ENCODE assay signal across 32 cellular contexts in genomic region chr12:71509705-71510104, GRCh38.
"Had no signal": no experiment of that assay in that cellular context is flagged by ENCODE, and none has a peak within 500 bp of the region (broad histone marks: within the 10 kb centered on the region; RNA-seq: fewer than 3 reads in every experiment).

No MANE protein-coding gene starts in this region.

- H3K4me3 ChIP-seq: adrenal gland, ascending aorta, body of pancreas, breast epithelium, cardiac muscle cell had no signal

- H3K4me1 ChIP-seq: adrenal gland, ascending aorta, body of pancreas, breast epithelium had no signal

- H3K9me3 ChIP-seq: adrenal gland, ascending aorta, body of pancreas, breast epithelium had no signal

- H3K27me3 ChIP-seq: adrenal gland, ascending aorta, body of pancreas, brain microvascular endothelial cell, breast epithelium, cardiac muscle cell had no signal

- H3K27ac ChIP-seq: adrenal gland, ascending aorta, body of pancreas, brain microvascular endothelial cell, breast epithelium, cardiac muscle cell had no signal

- DNase-seq: activated effector memory CD4-positive, alpha-beta T cell treated with anti-CD3 and anti-CD28 coated beads, Interleukin-2, amount 50 U/mL, for 16 hours; activated effector memory CD4-positive, alpha-beta T cell treated with Interleukin-2 at 50 U/mL for 16 hours; activated gamma-delta T cell; activated gamma-delta T cell treated with Interleukin-2 at 50 U/mL for 16 hours; activated naive CD4-positive, alpha-beta T cell; activated naive CD4-positive, alpha-beta T cell treated with anti-CD3 and anti-CD28 coated beads for 36 hours; activated naive CD4-positive, alpha-beta T cell treated with anti-CD3 and anti-CD28 coated beads, Interleukin-2, amount 10 ng/mL, durations not matched to agents 7 days and 5 days; activated naive CD4-positive, alpha-beta T cell treated with anti-CD3 and anti-CD28 coated beads, Interleukin-2, amount 50 U/mL, for 16 hours; activated naive CD4-positive, alpha-beta T cell treated with Interleukin-2 at 50 U/mL for 16 hours; activated naive CD8-positive, alpha-beta T cell treated with anti-CD3 and anti-CD28 coated beads for 36 hours; activated naive CD8-positive, alpha-beta T cell treated with anti-CD3 and anti-CD28 coated beads, Interleukin-2, amount 10 ng/mL, durations not matched to agents 7 days and 5 days; activated naive CD8-positive, alpha-beta T cell treated with anti-CD3 and anti-CD28 coated beads, Interleukin-2, amount 50 U/mL, for 24 hours; activated T-cell treated with anti-CD3 and anti-CD28 coated beads, Interleukin-2, amount 50 U/mL, for 1 hour; activated T-cell treated with anti-CD3 and anti-CD28 coated beads, Interleukin-2, amount 50 U/mL, for 24 hours; activated T-cell treated with anti-CD3 and anti-CD28 coated beads, Interleukin-2, amount 50 U/mL, for 4 hours; activated T-cell treated with anti-CD3 and anti-CD28 coated beads, Interleukin-2, amount 50 U/mL, for 48 hours; activated T-cell treated with anti-CD3 and anti-CD28 coated beads, Interleukin-2, amount 50 U/mL, for 72 hours; adrenal gland; amniotic stem cell; amygdala; anterior cingulate cortex; aorta; body of pancreas; brain microvascular endothelial cell; caudate nucleus; central memory CD4-positive, alpha-beta T cell; cerebellar nuclear complex had no signal

- H3K36me3 ChIP-seq: adrenal gland, ascending aorta, brain microvascular endothelial cell, breast epithelium, cardiac muscle cell had no signal

- ATAC-seq: activated naive CD4-positive, alpha-beta T cell treated with anti-CD3 and anti-CD28 coated beads, Interleukin-2, amount 50 U/mL, for 72 hours; activated naive CD8-positive, alpha-beta T cell treated with anti-CD3 and anti-CD28 coated beads, Interleukin-2, amount 50 U/mL, for 24 hours; activated T-cell treated with anti-CD3 and anti-CD28 coated beads, Interleukin-2, amount 50 U/mL, for 4 hours; activated T-cell treated with anti-CD3 and anti-CD28 coated beads, Interleukin-2, amount 50 U/mL, for 72 hours; activated T-helper 17 cell treated with anti-CD3 and anti-CD28 coated beads, Interleukin-2, amount 50 U/mL, for 72 hours; body of pancreas had no signal
